In the genomic region with DNA sequence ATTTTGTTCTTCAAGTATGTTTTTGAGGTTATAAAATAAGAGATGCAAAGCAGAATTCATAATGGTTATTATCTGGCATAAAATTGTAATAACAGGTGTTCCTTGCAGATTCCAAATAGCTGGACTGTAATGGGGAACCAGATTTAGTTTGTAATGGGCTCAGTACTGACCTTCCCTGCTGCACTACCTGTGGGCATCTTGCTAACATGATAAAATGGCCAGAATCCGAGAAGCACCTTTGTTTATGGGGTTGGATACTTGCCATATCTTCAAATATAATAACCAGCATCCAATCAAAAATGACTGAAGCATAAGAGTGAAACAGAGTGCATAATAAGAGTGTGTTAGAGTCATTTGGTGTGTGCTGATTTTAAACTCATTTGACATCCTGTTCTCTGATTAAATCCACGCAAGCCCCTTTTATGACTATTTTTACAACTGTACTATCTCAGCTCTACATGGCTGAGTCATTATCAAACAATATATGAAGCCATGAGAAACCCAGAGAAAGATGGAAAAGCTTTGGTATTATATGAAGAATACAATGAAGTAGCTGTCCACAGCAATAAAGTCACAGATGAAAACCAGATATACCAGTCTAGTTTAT, we compare ENCODE assay signal across 19 cellular contexts.
DNase-seq lines count a peak whose midpoint lies in the region; ATAC-seq and TF ChIP-seq lines count a peak whose summit lies in the region.
"Had no signal": no experiment of that assay in that cellular context is flagged by ENCODE, and none has a peak within 500 bp of the region (broad histone marks: within the 10 kb centered on the region; RNA-seq: fewer than 3 reads in every experiment).

No MANE protein-coding gene starts in this region.

- no peaks in the 10 kb centered on the region for H3K79me2 ChIP-seq in osteoblast (ENCODE audit: insufficient read depth, low read length)

- no peak overlapping the region for H3K4me3 ChIP-seq in osteoblast (ENCODE audit: insufficient read depth, low read length)
- no peak overlapping the region for H3K4me3 ChIP-seq in upper lobe of left lung
- H3K4me3 ChIP-seq: BLaER1, GM12878, GM23338 had no signal

- H3K9me3 ChIP-seq in osteoblast (ENCODE audit: low read depth, low read length), result peaks cover 4% of the 10 kb centered on the region
- no peaks in the 10 kb centered on the region for H3K9me3 ChIP-seq in upper lobe of left lung
- H3K9me3 ChIP-seq: BLaER1 had no signal

- DNase-seq in G401 (ENCODE audit: low spot score) (peak; percentile 93), foreskin melanocyte (peak; percentile 2), osteoblast (ENCODE audit: insufficient read length, low spot score, missing footprints) (peak; percentile 38), NCI-H2171 treated with DMSO at 0.1 percent for 48 hours (lab: John Stamatoyannopoulos, UW) (no peak), upper lobe of left lung (no peak), DMS79 treated with DMSO at 0.1 percent for 48 hours (lab: John Stamatoyannopoulos, UW) (no peak)
- DNase-seq: Calu3; CD4-positive, CD25-positive, alpha-beta regulatory T cell; CD8-positive, alpha-beta T cell; DMS53; DND-41; GDM1; H9 had no signal

- H3K27ac ChIP-seq in VCaP (peak overlapping the region; percentile 56), osteoblast (ENCODE audit: low read depth, low read length) (no peak overlapping the region), upper lobe of left lung (no peak overlapping the region)
- H3K27ac ChIP-seq: BLaER1, C4-2B had no signal

- H3K36me3 ChIP-seq in osteoblast (ENCODE audit: insufficient read depth, low read length) (no peaks in the 10 kb centered on the region), upper lobe of left lung (no peaks in the 10 kb centered on the region)
- H3K36me3 ChIP-seq: BLaER1 had no signal

- H3K4me2 ChIP-seq in osteoblast (ENCODE audit: insufficient read depth, low read length), result no peak overlapping the region
- H3K4me2 ChIP-seq: BLaER1, GM23338 had no signal

- TF ChIP-seq CTCF in VCaP (conservative IDR thresholded peaks at IDR 0.05), result no peak
- no peak for TF ChIP-seq CTCF in osteoblast (IDR thresholded peaks at IDR 0.05; ENCODE audit: extremely low read depth, low read depth, low read length)
- TF ChIP-seq CTCF in upper lobe of left lung (IDR thresholded peaks at IDR 0.05), result no peak

- H2AFZ ChIP-seq in osteoblast (ENCODE audit: low read length), result no peak overlapping the region
- H2AFZ ChIP-seq: GM23338 had no signal

- in situ Hi-C loops in G401 (cut with HindIII; ENCODE audit: low sequenced_read_pairs), result no loop called here

- TF ChIP-seq EP300 in upper lobe of left lung (IDR thresholded peaks at IDR 0.05), result no peak

- TF ChIP-seq POLR2A in upper lobe of left lung (IDR thresholded peaks at IDR 0.05), result no peak

- ATAC-seq in upper lobe of left lung (ENCODE audit: low FRiP score in 2 of 2), result no peak
- ATAC-seq: CD8-positive, alpha-beta T cell; GM12878; GM23338; HCT116 had no signal

- H3K4me1 ChIP-seq in osteoblast (ENCODE audit: insufficient read depth, low read length) (no peaks in the 10 kb centered on the region), upper lobe of left lung (no peaks in the 10 kb centered on the region)
- H3K4me1 ChIP-seq: BLaER1 had no signal

- 75 to 81% methylated on average over 2 of the region's 2 CpGs for WGBS in upper lobe of left lung, 2 donors

- no peaks in the 10 kb centered on the region for H4K20me1 ChIP-seq in osteoblast (ENCODE audit: insufficient read depth, low read length)
- H4K20me1 ChIP-seq: BLaER1 had no signal

- H3K27me3 ChIP-seq in osteoblast (ENCODE audit: insufficient read depth, low read length) (no peaks in the 10 kb centered on the region), upper lobe of left lung (no peaks in the 10 kb centered on the region)
- H3K27me3 ChIP-seq: BLaER1 had no signal

Comparison
In these comparisons a context has a peak if more than half of its experiments do, and no peak if none do; other contexts are left out.
1. DNase-seq: peak in G401 (single experiment), foreskin melanocyte (single experiment) and osteoblast (single experiment); none in NCI-H2171 treated with DMSO at 0.1 percent for 48 hours (single experiment), upper lobe of left lung (0 of 2) and DMS79 treated with DMSO at 0.1 percent for 48 hours (single experiment).